In the genomic region with DNA sequence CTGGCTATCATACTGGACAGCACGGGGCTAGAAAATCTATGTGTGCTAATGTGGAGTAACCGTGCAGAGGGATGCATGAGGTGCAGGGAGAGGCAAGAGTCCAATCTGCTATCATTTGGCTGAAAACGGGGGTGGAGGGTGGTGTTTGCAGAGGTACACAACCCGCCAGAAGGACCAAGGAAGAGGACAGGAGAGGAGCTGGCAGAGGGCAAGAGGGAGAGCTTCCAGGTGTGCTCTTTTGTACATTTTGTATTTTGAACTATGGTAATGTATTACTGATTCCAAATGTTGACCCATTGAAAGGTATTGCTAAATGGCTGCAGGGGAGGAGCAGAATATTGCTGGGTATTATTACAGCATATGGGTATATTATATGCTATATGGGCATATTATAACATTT, we compare ENCODE assay signal across 22 cellular contexts. TPM values are rescaled to one million over a fixed set of nuclear protein-coding genes. Genes with fewer than 3 reads are reported as not detected.
DNase-seq lines count a peak whose midpoint lies in the region; ATAC-seq and TF ChIP-seq lines count a peak whose summit lies in the region.
"Had no signal": no experiment of that assay in that cellular context is flagged by ENCODE, and none has a peak within 500 bp of the region (broad histone marks: within the 10 kb centered on the region; RNA-seq: fewer than 3 reads in every experiment).

No MANE protein-coding gene starts in this region.

- DNase-seq in MM.1S = no peak
- no peak for DNase-seq in GOT3 (lab: John Stamatoyannopoulos, UW)
- DNase-seq in HFFc6 = no peak
- DNase-seq: C1 segment of cervical spinal cord; Calu3; CD4-positive, alpha-beta memory T cell; COR-L47; DMS53; DMS79 treated with DMSO at 0.1 percent for 48 hours; GF-D8; GM23248; H9 had no signal

- H3K27ac ChIP-seq in KMS-11 (no peak overlapping the region), MM.1S (ENCODE audit: low read length) (peak overlapping the region; percentile 54; the same call in 1 of the 2 replicates), liver (ENCODE audit: low read depth in 1 of 2, low read length in 2 of 2) (no peak overlapping the region)
- H3K27ac ChIP-seq: GM23248 had no signal

- H3K27me3 ChIP-seq in KMS-11 (ENCODE audit: insufficient read depth, low read depth) (peaks cover 8% of the 10 kb centered on the region; the same call in 1 of the 2 replicates), MM.1S (replicated peaks; ENCODE audit: insufficient read depth, low read length) (no peaks in the 10 kb centered on the region), endocrine pancreas (ENCODE audit: control insufficient read depth, insufficient read depth, low read length) (no peaks in the 10 kb centered on the region), liver (ENCODE audit: control insufficient read depth in 4 of 4, insufficient read depth in 4 of 4, low read length in 3 of 4) (no peaks in the 10 kb centered on the region)

- H3K9me3 Mint-ChIP-seq in HFFc6 = peaks cover 5% of the 10 kb centered on the region
- H3K9me3 Mint-ChIP-seq: CD4-positive, alpha-beta memory T cell had no signal

- H3K79me2 ChIP-seq in KMS-11 (ENCODE audit: insufficient read depth, low read depth) (no peaks in the 10 kb centered on the region), MM.1S (ENCODE audit: low read length) (no peaks in the 10 kb centered on the region)

- no peaks in the 10 kb centered on the region for H3K9me2 ChIP-seq in MM.1S (replicated peaks; ENCODE audit: insufficient read depth, low read length)

- H2AFZ ChIP-seq in KMS-11 (ENCODE audit: low read depth) (no peak overlapping the region), MM.1S (ENCODE audit: low read length) (no peak overlapping the region)
- H2AFZ ChIP-seq: GM23248 had no signal

- TF ChIP-seq RAD21 in liver (IDR thresholded peaks at IDR 0.05) = peak in 1 of 2 donors; percentile 2

- TF ChIP-seq CTCF in KMS-11 (conservative IDR thresholded peaks at IDR 0.05; ENCODE audit: low read depth, low read length) (no peak), MM.1S (IDR thresholded peaks at IDR 0.05; ENCODE audit: low read length) (no peak), liver (IDR thresholded peaks at IDR 0.05; ENCODE audit: low read depth, low read length, missing input control) (no peak), HFFc6 (IDR thresholded peaks at IDR 0.05) (no peak)

- no peak overlapping the region for H3K4me3 Mint-ChIP-seq in HFFc6
- H3K4me3 Mint-ChIP-seq: CD4-positive, alpha-beta memory T cell; H9 had no signal

- no peaks in the 10 kb centered on the region; the same call in 1 of the 2 replicates for H3K27me3 Mint-ChIP-seq in HFFc6 (ENCODE audit: insufficient read depth)

- H3K4me1 ChIP-seq in KMS-11 (ENCODE audit: low read depth, poor library complexity, severe bottlenecking) (peaks cover 37% of the 10 kb centered on the region), MM.1S (ENCODE audit: low read length) (peaks cover 7% of the 10 kb centered on the region), endocrine pancreas (ENCODE audit: control insufficient read depth, insufficient read depth, low read length) (peaks cover 3% of the 10 kb centered on the region), liver (ENCODE audit: control insufficient read depth in 4 of 4, insufficient read depth in 4 of 4, low read length in 3 of 4) (peaks cover 3 to 17% (median 12%) of the 10 kb centered on the region in 4 donors)

- no peaks in the 10 kb centered on the region for H3K9me3 ChIP-seq in MM.1S (replicated peaks; ENCODE audit: insufficient read depth, low read length)
- H3K9me3 ChIP-seq in endocrine pancreas (ENCODE audit: control insufficient read depth, low read length) = no peaks in the 10 kb centered on the region
- no peaks in the 10 kb centered on the region for H3K9me3 ChIP-seq in liver (ENCODE audit: control insufficient read depth in 4 of 4, low read length in 3 of 4)

- H3F3A ChIP-seq in MM.1S (ENCODE audit: insufficient read depth, low read length) = 0 out of 2 replicates have a peak, but pooled peaks cover 9% of the 10 kb centered on the region

- H4K20me1 ChIP-seq in KMS-11 (ENCODE audit: insufficient read depth) (no peaks in the 10 kb centered on the region), MM.1S (ENCODE audit: insufficient read depth, low read length) (no peaks in the 10 kb centered on the region)

- 40% methylated on average over 4 of the region's 4 CpGs for WGBS in liver

- H3K4me2 ChIP-seq in KMS-11 (peak overlapping the region; percentile 40), MM.1S (ENCODE audit: low read depth, low read length) (peak overlapping the region; percentile 69; the same call in 1 of the 2 replicates)

- H3K36me3 Mint-ChIP-seq in HFFc6 (ENCODE audit: low read depth) = peaks cover 4% of the 10 kb centered on the region; the same call in 1 of the 2 replicates

- H3K4me3 ChIP-seq in KMS-11 (IDR thresholded peaks at IDR 0.05; ENCODE audit: insufficient read depth, low read depth, low read length) (no peak overlapping the region), MM.1S (ENCODE audit: low read length) (no peak overlapping the region), endocrine pancreas (ENCODE audit: control insufficient read depth, insufficient read depth, low read length) (peak overlapping the region; percentile 24), liver (ENCODE audit: low read depth in 1 of 3, low read length in 3 of 3) (no peak overlapping the region)
- H3K4me3 ChIP-seq: GM23248 had no signal

- no peaks in the 10 kb centered on the region for H3K4me1 Mint-ChIP-seq in HFFc6 (ENCODE audit: low read depth)
- H3K4me1 Mint-ChIP-seq: CD4-positive, alpha-beta memory T cell had no signal

- H3K36me3 ChIP-seq in KMS-11 (ENCODE audit: insufficient read depth) (no peaks in the 10 kb centered on the region), MM.1S (replicated peaks; ENCODE audit: insufficient read depth, low read length) (no peaks in the 10 kb centered on the region), endocrine pancreas (ENCODE audit: control insufficient read depth, insufficient read depth, low read length) (no peaks in the 10 kb centered on the region), liver (ENCODE audit: control insufficient read depth in 4 of 4, insufficient read depth in 3 of 4, low read depth in 1 of 4, low read length in 3 of 4) (no peaks in the 10 kb centered on the region)

- H3K9ac ChIP-seq in KMS-11 = no peak overlapping the region
- H3K9ac ChIP-seq in MM.1S (ENCODE audit: low read length) = no peak overlapping the region
- no peak overlapping the region for H3K9ac ChIP-seq in endocrine pancreas (ENCODE audit: control insufficient read depth, insufficient read depth, low read length)
- H3K9ac ChIP-seq in liver (ENCODE audit: low read depth in 1 of 2, low read length in 2 of 2) = no peak overlapping the region
- H3K9ac ChIP-seq: GM23248 had no signal

- ATAC-seq in GM19455 (IDR thresholded peaks at IDR 0.05; ENCODE audit: unreplicated experiment) = no peak

- H3K27ac Mint-ChIP-seq in HFFc6 = no peak overlapping the region
- H3K27ac Mint-ChIP-seq: CD4-positive, alpha-beta memory T cell; H9 had no signal

TF ChIP-seq in liver, 16 proteins besides CTCF, POLR2A, EP300 and RAD21:
- TF ChIP-seq RXRA (IDR thresholded peaks at IDR 0.05) (peak in 1 of 2 donors; percentile 12), SP1 (IDR thresholded peaks at IDR 0.05) (no peak), JUND (IDR thresholded peaks at IDR 0.05) (no peak), HNF4A (conservative IDR thresholded peaks at IDR 0.05) (peak; percentile 48 to 57)

RNA-seq across cellular contexts. Expression of gene NUBP1, which starts 15.2 kb away (rescaled TPM):
- total RNA-seq in liver = 10 to 100 TPM; 16.6 to 18.9 TPM
- 10 to 100 TPM; 21.7 to 22.5 TPM for polyA plus RNA-seq in liver
- total RNA-seq in HFFc6 (2021; fragmentation: NEBNext Ultra II Directional; extraction: Animal tissue kit (Norgen Biotek cat#: 25700)) = 10 to 100 TPM; 18.0 to 29.4 (median 25.1) TPM

RNA-seq across cellular contexts. Expression of gene TEKT5, which starts 33.8 kb away (rescaled TPM):
- under 1 TPM in 1 of 2 donors, not detected in 1; 0.92 TPM for total RNA-seq in liver
- polyA plus RNA-seq in liver = under 1 TPM in 1 of 2 donors, not detected in 1; 0.13 TPM
- not detected for total RNA-seq in HFFc6 (2021; fragmentation: NEBNext Ultra II Directional; extraction: Animal tissue kit (Norgen Biotek cat#: 25700))
- total RNA-seq: A172; A673; Calu3; CD4-positive, alpha-beta memory T cell; Daoy; G401; GM23248; H4 had no signal
- polyA plus RNA-seq: BJ; CD4-positive, alpha-beta memory T cell; GM23248 had no signal
